Comparison of ENCODE assay signal across 1 cellular context in the genomic region with DNA sequence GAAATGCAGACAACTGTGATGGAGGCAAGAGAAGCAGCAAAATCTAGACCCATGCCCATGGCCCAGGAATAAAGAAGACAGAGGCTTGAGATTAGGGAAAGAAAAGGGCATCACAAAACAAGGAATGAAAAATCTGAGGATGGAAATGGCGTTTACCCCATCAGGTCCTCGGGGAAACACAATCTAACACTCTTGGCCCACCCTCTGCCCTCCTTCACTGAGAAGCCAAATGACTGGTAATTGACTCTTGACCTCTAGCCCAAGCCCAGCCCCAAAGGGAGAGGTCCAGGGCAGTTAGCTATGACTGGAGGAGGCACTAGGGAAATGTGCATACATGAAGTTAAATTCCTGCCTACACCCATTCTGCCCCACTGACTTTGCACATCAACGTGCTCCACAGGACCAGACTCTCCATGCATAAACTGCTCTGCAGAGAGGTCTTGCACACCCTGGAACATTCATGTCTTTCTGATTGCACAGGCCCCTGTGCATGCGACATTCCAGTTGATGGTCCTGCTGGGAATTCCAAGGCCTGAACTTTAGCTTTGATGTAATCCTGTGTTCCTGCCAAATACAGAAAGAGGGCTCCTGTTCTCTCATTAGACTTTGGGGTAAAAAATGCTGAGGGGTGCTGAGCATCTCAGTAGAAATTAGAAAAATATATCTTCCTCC.
A peak's percentile ranks its signal among the peaks of the same experiment; 100 is the strongest.
TF ChIP-seq lines count a peak whose summit lies in the region.

No MANE protein-coding gene starts in this region.

TF ChIP-seq in WTC11, 78 proteins besides CTCF, POLR2A, EP300 and RAD21:
- TF ChIP-seq ZSCAN18 (CRISPR knock-in tag; IDR thresholded peaks at IDR 0.05) (no peak), GABPB1 (CRISPR knock-in tag; IDR thresholded peaks at IDR 0.05) (peak; percentile 13; the same call in 1 of the 2 replicates)
- TF ChIP-seq, protein P1, sequence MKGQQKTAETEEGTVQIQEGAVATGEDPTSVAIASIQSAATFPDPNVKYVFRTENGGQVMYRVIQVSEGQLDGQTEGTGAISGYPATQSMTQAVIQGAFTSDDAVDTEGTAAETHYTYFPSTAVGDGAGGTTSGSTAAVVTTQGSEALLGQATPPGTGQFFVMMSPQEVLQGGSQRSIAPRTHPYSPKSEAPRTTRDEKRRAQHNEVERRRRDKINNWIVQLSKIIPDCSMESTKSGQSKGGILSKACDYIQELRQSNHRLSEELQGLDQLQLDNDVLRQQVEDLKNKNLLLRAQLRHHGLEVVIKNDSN (CRISPR knock-in tag; IDR thresholded peaks at IDR 0.05), result no peak
TF ChIP-seq in WTC11: peak in this region for 1.
